ENCODE assay signal across 8 cellular contexts in genomic region chr19:7871530-7872305, GRCh38. TPM values are rescaled to one million over a fixed set of nuclear protein-coding genes. Genes with fewer than 3 reads are reported as not detected.
DNase-seq lines count a peak whose midpoint lies in the region; ATAC-seq and TF ChIP-seq lines count a peak whose summit lies in the region.

No MANE protein-coding gene starts in this region.

- peak; percentile 96 for DNase-seq in Daoy (ENCODE audit: low read depth)
- peak; percentile 95 for DNase-seq in MV-4-11 (lab: John Stamatoyannopoulos, UW)
- DNase-seq in T-helper 2 cell: peak; percentile 69 to 90 (median 72)
- DNase-seq in amygdala (lab: John Stamatoyannopoulos, UW): peak in 47 of 56 donors; percentile 10 to 88 (median 50)
- peak; percentile 84 for DNase-seq in left ventricle myocardium inferior
- peak; percentile 78 to 82 for DNase-seq in uterus

- H3K36me3 ChIP-seq in left ventricle myocardium inferior: no peaks in the 10 kb centered on the region
- no peaks in the 10 kb centered on the region for H3K36me3 ChIP-seq in rectal smooth muscle tissue (ENCODE audit: control insufficient read depth, insufficient read depth, low read length)
- no peaks in the 10 kb centered on the region for H3K36me3 ChIP-seq in uterus

- no peak overlapping the region for H3K9ac ChIP-seq in rectal smooth muscle tissue (ENCODE audit: low read length)

- H3K4me3 ChIP-seq in left ventricle myocardium inferior (peak overlapping the region; percentile 49), rectal smooth muscle tissue (ENCODE audit: low read length) (peak overlapping the region; percentile 57), uterus (no peak overlapping the region)

- H3K27ac ChIP-seq in left ventricle myocardium inferior (replicated peaks) (peak overlapping the region; percentile 40), rectal smooth muscle tissue (ENCODE audit: low read depth, low read length) (no peak overlapping the region), uterus (no peak overlapping the region)

- no peak for ATAC-seq in HG02623 (IDR thresholded peaks at IDR 0.05; ENCODE audit: unreplicated experiment)

- H3K27me3 ChIP-seq in left ventricle myocardium inferior (ENCODE audit: low read depth): peaks cover 72% of the 10 kb centered on the region
- peaks cover 23% of the 10 kb centered on the region for H3K27me3 ChIP-seq in rectal smooth muscle tissue (ENCODE audit: control insufficient read depth, insufficient read depth, low read length)
- H3K27me3 ChIP-seq in uterus: peaks cover 9 to 19% of the 10 kb centered on the region in 2 donors

- TF ChIP-seq POLR2A in uterus (IDR thresholded peaks at IDR 0.05): peak in 1 of 2 donors; percentile 14

- H3K4me1 ChIP-seq in left ventricle myocardium inferior: peaks cover 50% of the 10 kb centered on the region
- peaks cover 5% of the 10 kb centered on the region for H3K4me1 ChIP-seq in rectal smooth muscle tissue (ENCODE audit: control insufficient read depth, insufficient read depth, low read length)
- H3K4me1 ChIP-seq in uterus: peaks cover 0 to 27% of the 10 kb centered on the region in 2 donors

- TF ChIP-seq CTCF in left ventricle myocardium inferior (IDR thresholded peaks at IDR 0.05; ENCODE audit: borderline replicate concordance): no peak
- no peak for TF ChIP-seq CTCF in uterus (IDR thresholded peaks at IDR 0.05)

- intact Hi-C loops in left ventricle myocardium inferior (cut with micrococcal nuclease): no loop called here
- intact Hi-C loops in uterus (cut with DNase I; ENCODE audit: low total_unique reads): no loop called here

- H3K9me3 ChIP-seq in left ventricle myocardium inferior (replicated peaks) (no peaks in the 10 kb centered on the region), uterus (no peaks in the 10 kb centered on the region)

RNA-seq across cellular contexts. Expression of gene PRR36, which starts 2.5 kb away (rescaled TPM):
- not detected in 2 replicates for total RNA-seq in Daoy (2014; rRNA removed; shearing (Covaris generic))
- total RNA-seq in left ventricle myocardium inferior: not detected
- total RNA-seq in uterus: under 1 TPM in 2 of 4 donors, not detected in 2; 0.35 to 0.85 TPM

RNA-seq across cellular contexts. Expression of gene LRRC8E, which starts 16.6 kb away (rescaled TPM):
- total RNA-seq in Daoy (2014; rRNA removed; shearing (Covaris generic)): 8.5 and 11.8 TPM in 2 replicates
- total RNA-seq in left ventricle myocardium inferior: 0.44 TPM
- total RNA-seq in uterus: 1 to 10 TPM in 1 of 4 donors, under 1 TPM in 1, not detected in 2; 0.15 to 2.1 TPM

RNA-seq across cellular contexts. Expression of gene MAP2K7, which starts 32.0 kb away (rescaled TPM):
- total RNA-seq in Daoy (2014; rRNA removed; shearing (Covaris generic)): 8.4 and 8.8 TPM in 2 replicates
- total RNA-seq in left ventricle myocardium inferior (24.2 TPM), uterus (10 to 100 TPM in 2 of 4 donors, 1 to 10 TPM in 1, under 1 TPM in 1; 0.59 to 40.2 (median 9.4) TPM)

RNA-seq across cellular contexts. Expression of gene EVI5L, which starts 41.7 kb away (rescaled TPM):
- total RNA-seq in Daoy (2014; rRNA removed; shearing (Covaris generic)): 9.3 and 11.7 TPM in 2 replicates
- total RNA-seq in left ventricle myocardium inferior (22.9 TPM), uterus (10 to 100 TPM in 3 of 4 donors, 1 to 10 TPM in 1; 9.1 to 14.9 (median 12.4) TPM)

RNA-seq across cellular contexts. Expression of gene TGFBR3L, which starts 42.9 kb away (rescaled TPM):
- 7.1 TPM in 1 of 2 replicates, not detected in the other for total RNA-seq in Daoy (2014; rRNA removed; shearing (Covaris generic))
- total RNA-seq in left ventricle myocardium inferior (8.2 TPM), uterus (1 to 10 TPM in 1 of 4 donors, not detected in 3; 5.2 TPM)

Comparison
In these comparisons a context has a peak if more than half of its experiments do, and no peak if none do; other contexts are left out.
1. H3K4me3 ChIP-seq: peak in left ventricle myocardium inferior (single experiment) and rectal smooth muscle tissue (single experiment); none in uterus (0 of 2).
2. Peak in every context shown above with its lines, with median percentiles within 50 percentile points of each other: DNase-seq.